18 cellular contexts compared by ENCODE assay signal in genomic region chr3:151351648-151352047, GRCh38.
DNase-seq lines count a peak whose midpoint lies in the region; ATAC-seq, FAIRE-seq and TF ChIP-seq lines count a peak whose summit lies in the region.
"Had no signal": no experiment of that assay in that cellular context is flagged by ENCODE, and none has a peak within 500 bp of the region (broad histone marks: within the 10 kb centered on the region; RNA-seq: fewer than 3 reads in every experiment).

No MANE protein-coding gene starts in this region.

- peak; percentile 5 for ATAC-seq in GM21619 (IDR thresholded peaks at IDR 0.05; ENCODE audit: unreplicated experiment)
- peak; percentile 21 for ATAC-seq in HG03280 (IDR thresholded peaks at IDR 0.05; ENCODE audit: unreplicated experiment)
- ATAC-seq in HG03378 (IDR thresholded peaks at IDR 0.05; ENCODE audit: unreplicated experiment), result no peak
- ATAC-seq: right cardiac atrium had no signal

- no peaks in the 10 kb centered on the region for H3K9me3 ChIP-seq in neutrophil
- H3K9me3 ChIP-seq: esophagus squamous epithelium, HAP-1, SK-N-SH had no signal

- FAIRE-seq in D721Med (lab: Jason Lieb, UNC), result no peak

- peak overlapping the region; percentile 95 for H3K27ac ChIP-seq in neutrophil
- H3K27ac ChIP-seq: 22Rv1, esophagus squamous epithelium had no signal

- peak overlapping the region; percentile 31 to 43 for H3K4me3 ChIP-seq in neutrophil (ENCODE audit: low read depth in 1 of 2, low read length in 1 of 2)
- H3K4me3 ChIP-seq: esophagus squamous epithelium, HAP-1 had no signal

- peaks cover 76 to 78% of the 10 kb centered on the region in 2 experiments for H3K4me1 ChIP-seq in neutrophil (ENCODE audit: control insufficient read depth in 1 of 2, insufficient read depth in 1 of 2, low read depth in 1 of 2, low read length in 1 of 2)
- H3K4me1 ChIP-seq: esophagus squamous epithelium, HAP-1 had no signal

- no peaks in the 10 kb centered on the region for H3K27me3 ChIP-seq in neutrophil
- H3K27me3 ChIP-seq: esophagus squamous epithelium had no signal

- H3K36me3 ChIP-seq in neutrophil, result no peaks in the 10 kb centered on the region
- H3K36me3 ChIP-seq: esophagus squamous epithelium, HAP-1 had no signal

- peak; percentile 47 for DNase-seq in NOMO-1 treated with DMSO at 0.1 percent for 48 hours (lab: John Stamatoyannopoulos, UW; ENCODE audit: unreplicated experiment)
- DNase-seq in NOMO-1 treated with dmso at 0.1 percent for 144 hours (lab: John Stamatoyannopoulos, UW; ENCODE audit: unreplicated experiment), result no peak
- DNase-seq in D721Med (ENCODE audit: insufficient read length, low spot score), result no peak
- no peak for DNase-seq in NCI-H1694 (lab: John Stamatoyannopoulos, UW)
- DNase-seq: activated CD4-positive, alpha-beta T cell treated with anti-CD3 and anti-CD28 coated beads, Interleukin-2, amount 50 U/mL, for 1 hour; activated naive CD4-positive, alpha-beta T cell treated with anti-CD3 and anti-CD28 coated beads, Interleukin-2, amount 50 U/mL, for 16 hours; esophagus squamous epithelium; midbrain; NCI-H1417 treated with DMSO at 0.1 percent for 48 hours; NCI-H82; right cardiac atrium; SK-N-SH had no signal

- TF ChIP-seq CTCF in neutrophil (IDR thresholded peaks at IDR 0.05) (no peak), D721Med (IDR thresholded peaks at IDR 0.05; ENCODE audit: insufficient read depth, missing control alignments) (no peak)
